ENCODE assay signal across 8 cellular contexts in the genomic region with DNA sequence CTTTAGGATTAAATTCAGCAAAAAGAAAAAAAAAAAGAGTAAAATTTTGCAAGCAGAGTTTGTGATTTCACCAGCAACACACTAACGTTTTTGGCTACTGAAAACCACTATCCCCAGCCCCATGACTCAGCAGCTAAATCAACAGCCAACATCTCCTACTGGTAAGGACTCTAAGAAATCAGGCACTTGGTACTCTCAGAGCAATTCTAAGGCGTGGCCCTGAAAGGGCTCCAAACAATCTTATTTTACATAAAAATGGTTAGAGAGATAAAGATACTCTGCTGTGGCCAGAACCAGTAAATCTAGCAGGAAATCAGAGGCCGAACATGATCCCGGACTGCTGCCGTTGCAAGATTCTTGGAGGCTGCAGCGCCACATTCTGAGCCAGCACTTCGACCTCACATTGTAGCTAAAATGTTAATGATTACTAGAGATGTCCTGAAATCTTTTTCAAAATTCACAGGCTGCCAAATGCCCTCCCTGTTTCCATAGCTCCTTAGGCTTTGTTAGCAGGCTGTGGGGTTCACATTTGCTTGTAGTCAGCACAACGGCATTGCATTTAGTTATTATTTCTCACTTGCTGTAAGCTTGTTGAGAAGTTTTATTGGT. TPM values are rescaled to one million over a fixed set of nuclear protein-coding genes. Genes with fewer than 3 reads are reported as not detected.
DNase-seq lines count a peak whose midpoint lies in the region; ATAC-seq and TF ChIP-seq lines count a peak whose summit lies in the region.

No MANE protein-coding gene starts in this region.

- intact Hi-C loops in CD14-positive monocyte (cut with micrococcal nuclease), result no loop called here

- no peaks in the 10 kb centered on the region for H3K9me3 Mint-ChIP-seq in CD14-positive monocyte

- H3K27ac Mint-ChIP-seq in CD14-positive monocyte, result peak overlapping the region; percentile 90 to 98 (median 97)

- 24 to 32% methylated on average over 8 of the region's 8 CpGs for WGBS in lung, 2 donors
- WGBS in tibial nerve, 2 donors, result 20 to 21% methylated on average over 8 of the region's 8 CpGs

- no peak for TF ChIP-seq POLR2A in tibial nerve (IDR thresholded peaks at IDR 0.05)

- ATAC-seq in lung (ENCODE audit: insufficient read depth, low FRiP score) (no peak), HG03439 (IDR thresholded peaks at IDR 0.05; ENCODE audit: unreplicated experiment) (no peak)

- H3K4me1 ChIP-seq in lung (ENCODE audit: control insufficient read depth in 2 of 2, insufficient read depth in 2 of 2, low read length in 2 of 2) (peaks cover 2 to 7% of the 10 kb centered on the region in 2 donors), tibial nerve (peaks cover 0 to 40% (median 32%) of the 10 kb centered on the region in 4 donors)

- peaks cover 44% of the 10 kb centered on the region for H3K4me1 Mint-ChIP-seq in CD14-positive monocyte

- H3K4me3 ChIP-seq in HFF-Myc (replicated peaks; ENCODE audit: low read depth, low read length) (peak overlapping the region; percentile 92), lung (no peak overlapping the region), tibial nerve (peak overlapping the region in 1 of 4 donors; percentile 87)

- DNase-seq in CD14-positive monocyte (ENCODE audit: low spot score) (peak; percentile 69), HFF-Myc (ENCODE audit: extremely low read depth, low read depth) (peak; percentile 72), SKM-1 treated with dmso at 0.1 percent for 144 hours (lab: John Stamatoyannopoulos, UW; ENCODE audit: unreplicated experiment) (peak; percentile 83), dedifferentiated amniotic fluid mesenchymal stem cell (ENCODE audit: extremely low spot score) (peak; percentile 96), lung (ENCODE audit: low spot score) (peak; percentile 74), tibial nerve (ENCODE audit: low spot score in 2 of 2) (peak; percentile 30 to 73), NCI-H1694 (lab: John Stamatoyannopoulos, UW) (no peak)

- H3K36me3 ChIP-seq in lung (ENCODE audit: control insufficient read depth in 2 of 2, insufficient read depth in 2 of 2, low read length in 2 of 2) (peaks cover 0 to 1% of the 10 kb centered on the region in 2 donors), tibial nerve (peaks cover 0 to 4% (median 0%) of the 10 kb centered on the region in 3 donors)

- TF ChIP-seq CTCF in CD14-positive monocyte (IDR thresholded peaks at IDR 0.05) (no peak), HFF-Myc (IDR thresholded peaks at IDR 0.05; ENCODE audit: low read depth, low read length, missing control alignments) (no peak), lung (IDR thresholded peaks at IDR 0.05; ENCODE audit: control extremely low read depth, extremely low read depth) (no peak), tibial nerve (IDR thresholded peaks at IDR 0.05) (no peak)

- H3K36me3 Mint-ChIP-seq in CD14-positive monocyte, result peaks cover 9 to 12% of the 10 kb centered on the region in 2 donors

- peaks cover 0 to 2% (median 0%) of the 10 kb centered on the region in 3 donors for H3K27me3 Mint-ChIP-seq in CD14-positive monocyte (ENCODE audit: low read depth in 3 of 3)

- H3K4me3 Mint-ChIP-seq in CD14-positive monocyte, result peak overlapping the region; percentile 64 to 71

- H3K27me3 ChIP-seq in lung (ENCODE audit: control insufficient read depth, insufficient read depth) (no peaks in the 10 kb centered on the region), tibial nerve (no peaks in the 10 kb centered on the region)

- H3K9me3 ChIP-seq in lung (ENCODE audit: control insufficient read depth in 2 of 2, insufficient read depth in 1 of 2, low read length in 1 of 2) (no peaks in the 10 kb centered on the region), tibial nerve (no peaks in the 10 kb centered on the region)

- peak overlapping the region; percentile 95 to 99 for H3K27ac ChIP-seq in lung (ENCODE audit: low read depth in 1 of 2, low read length in 1 of 2)
- H3K27ac ChIP-seq in tibial nerve, result peak overlapping the region; percentile 98 to 100 (median 99)

- TF ChIP-seq EP300 in tibial nerve (IDR thresholded peaks at IDR 0.05), result peak in 1 of 2 donors; percentile 74

RNA-seq across cellular contexts. Expression of a gene that starts 1.7 kb away (rescaled TPM):
- polyA plus RNA-seq in CD14-positive monocyte (1,000 to 10,000 TPM; 1,458 to 1,573 TPM), lung (1,000 to 10,000 TPM in 1 of 2 donors, 100 to 1,000 TPM in 1; 577 to 1,784 TPM)
- total RNA-seq in lung (1,000 to 10,000 TPM in 1 of 2 donors, 100 to 1,000 TPM in 1; 449 to 1,342 TPM), tibial nerve (100 to 1,000 TPM; 373 to 741 (median 459) TPM)
